In the genomic region with DNA sequence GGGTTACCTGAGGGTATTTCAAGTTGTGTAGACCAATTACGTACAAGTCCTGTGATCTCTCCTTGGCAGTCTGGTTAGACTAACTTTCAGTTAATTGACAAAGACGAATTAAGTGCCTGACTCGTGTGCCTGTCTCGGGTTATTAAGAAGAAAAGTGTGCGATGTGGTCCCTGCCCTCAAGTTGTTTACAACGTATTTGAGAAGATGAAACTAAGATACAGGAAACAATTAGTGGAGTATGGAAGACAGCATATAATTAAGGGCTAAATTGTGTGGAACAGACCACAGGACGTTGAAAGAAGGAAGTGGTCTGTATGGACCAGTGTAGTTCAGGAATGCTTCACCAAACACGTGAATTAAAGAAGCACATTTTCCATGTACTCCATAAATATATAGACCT, we compare ENCODE assay signal across 16 cellular contexts. TPM values are rescaled to one million over a fixed set of nuclear protein-coding genes. Genes with fewer than 3 reads are reported as not detected.
DNase-seq lines count a peak whose midpoint lies in the region; ATAC-seq lines count a peak whose summit lies in the region.
"Had no signal": no experiment of that assay in that cellular context is flagged by ENCODE, and none has a peak within 500 bp of the region (broad histone marks: within the 10 kb centered on the region; RNA-seq: fewer than 3 reads in every experiment).

No MANE protein-coding gene starts in this region.

- no peaks in the 10 kb centered on the region for H3K4me1 ChIP-seq in mesendoderm (ENCODE audit: control insufficient read depth, low read depth, low read length)
- H3K4me1 ChIP-seq: SJSA1 had no signal

- peak overlapping the region; percentile 28 for H4K8ac ChIP-seq in mesendoderm (ENCODE audit: low read depth, low read length)

- no peak overlapping the region for H3K18ac ChIP-seq in mesendoderm (ENCODE audit: low read length)

- no peaks in the 10 kb centered on the region for H3K27me3 ChIP-seq in mesendoderm (ENCODE audit: insufficient read depth, low read length, poor library complexity)
- H3K27me3 ChIP-seq in H7 (ENCODE audit: control insufficient read depth, insufficient read depth, low read length): no peaks in the 10 kb centered on the region
- H3K27me3 ChIP-seq: SJSA1 had no signal

- DNase-seq in NCI-H82 (lab: John Stamatoyannopoulos, UW) (peak; percentile 16), NCI-H82 treated with DMSO at 0.1 percent for 48 hours (lab: John Stamatoyannopoulos, UW; ENCODE audit: unreplicated experiment) (no peak), DMS79 (lab: John Stamatoyannopoulos, UW) (peak; percentile 87), NCI-H69 (lab: John Stamatoyannopoulos, UW) (peak; percentile 73), mesendoderm (no peak), mesenteric fat pad (ENCODE audit: low spot score) (no peak), H7 (no peak)
- DNase-seq: C1 segment of cervical spinal cord; CD8-positive, alpha-beta memory T cell; NCI-H1436; NCI-H1930; NCI-H2171 had no signal

- H3K4ac ChIP-seq in mesendoderm (ENCODE audit: low read depth, low read length): no peak overlapping the region

- H3K36me3 ChIP-seq in mesendoderm (ENCODE audit: control insufficient read depth, insufficient read depth, low read length) (no peaks in the 10 kb centered on the region), H7 (replicated peaks; ENCODE audit: control insufficient read depth, insufficient read depth, low read length) (no peaks in the 10 kb centered on the region)
- H3K36me3 ChIP-seq: SJSA1 had no signal

- H3K9ac ChIP-seq in mesendoderm (ENCODE audit: low read length): no peak overlapping the region

- no peak overlapping the region for H2BK15ac ChIP-seq in mesendoderm (replicated peaks; ENCODE audit: low read depth)

- H3K79me1 ChIP-seq in mesendoderm (ENCODE audit: low read length): no peaks in the 10 kb centered on the region

- no peak for ATAC-seq in GM21390 (IDR thresholded peaks at IDR 0.05; ENCODE audit: unreplicated experiment)
- ATAC-seq: GM23338, HCT116 had no signal

- H3K79me2 ChIP-seq in mesendoderm (ENCODE audit: control insufficient read depth, insufficient read depth, low read length): no peaks in the 10 kb centered on the region

- no peak overlapping the region for H3K4me3 ChIP-seq in mesendoderm (ENCODE audit: low read length)
- no peak overlapping the region for H3K4me3 ChIP-seq in H7 (ENCODE audit: insufficient read depth, low read depth, low read length)
- H3K4me3 ChIP-seq: GM23338, SJSA1 had no signal

- no peak overlapping the region for H3K23ac ChIP-seq in mesendoderm (ENCODE audit: low read length)

- no peak overlapping the region for H3K4me2 ChIP-seq in mesendoderm (ENCODE audit: low read length)
- H3K4me2 ChIP-seq: GM23338 had no signal

- H2BK120ac ChIP-seq in mesendoderm (ENCODE audit: low read depth, low read length): no peak overlapping the region

- H4K5ac ChIP-seq in mesendoderm (ENCODE audit: low read length): no peak overlapping the region

- no peak overlapping the region for H3K56ac ChIP-seq in mesendoderm (ENCODE audit: low read length)

- H3K27ac ChIP-seq in mesendoderm (ENCODE audit: low read depth, low read length): no peak overlapping the region
- H3K27ac ChIP-seq: SJSA1 had no signal

- no CpG with 5 or more reads among the region's 8 CpGs for WGBS in mesendoderm (ENCODE audit: extremely low coverage, insufficient coverage, low lambda C conversion rate)

- H2AK5ac ChIP-seq in mesendoderm (ENCODE audit: low read length): no peak overlapping the region

- H2BK5ac ChIP-seq in mesendoderm (ENCODE audit: low read length): no peak overlapping the region

RNA-seq across cellular contexts. Expression of a gene that starts 49.2 kb away (rescaled TPM):
- 27.1 TPM for polyA plus RNA-seq in mesendoderm (2013, experiment 1 of 2)
- 30.3 TPM for polyA plus RNA-seq in mesendoderm (2013, experiment 2 of 2)
- 1.2 TPM for total RNA-seq in mesenteric fat pad
- total RNA-seq in H7 (2014; rRNA removed; shearing (Covaris generic)): 1.5 and 3.8 TPM in 2 replicates

Comparison
In these comparisons a context has a peak if more than half of its experiments do, and no peak if none do; other contexts are left out.
1. DNase-seq: peak in NCI-H82 (single experiment), DMS79 (single experiment) and NCI-H69 (single experiment); none in NCI-H82 treated with DMSO at 0.1 percent for 48 hours (single experiment), mesendoderm (single experiment), mesenteric fat pad (single experiment) and H7 (single experiment).